In genomic region chr4:123398803-123399637, GRCh38 we compare ENCODE assay signal across 9 cellular contexts. TPM values are rescaled to one million over a fixed set of nuclear protein-coding genes. Genes with fewer than 3 reads are reported as not detected.
DNase-seq lines count a peak whose midpoint lies in the region; ATAC-seq, FAIRE-seq and TF ChIP-seq lines count a peak whose summit lies in the region.
"Had no signal": no experiment of that assay in that cellular context is flagged by ENCODE, and none has a peak within 500 bp of the region (broad histone marks: within the 10 kb centered on the region; RNA-seq: fewer than 3 reads in every experiment).

No MANE protein-coding gene starts in this region.

- intact Hi-C loops in kidney (cut with DNase I), result no loop called here

- H3K9ac ChIP-seq in KMS-11 (peak overlapping the region; percentile 90), kidney (ENCODE audit: low read length in 2 of 2) (peak overlapping the region; percentile 79 to 82)

- H3K27me3 ChIP-seq in KMS-11 (ENCODE audit: insufficient read depth, low read depth) (no peaks in the 10 kb centered on the region), bronchial epithelial cell (ENCODE audit: control insufficient read depth, insufficient read depth, low read length) (no peaks in the 10 kb centered on the region)

- TF ChIP-seq CTCF in KMS-11 (conservative IDR thresholded peaks at IDR 0.05; ENCODE audit: low read depth, low read length) (no peak), VCaP (conservative IDR thresholded peaks at IDR 0.05) (peak; percentile 39; the same call in 1 of the 2 replicates), bronchial epithelial cell (IDR thresholded peaks at IDR 0.05; ENCODE audit: insufficient read depth, low read length, severe bottlenecking) (peak; percentile 27), kidney (IDR thresholded peaks at IDR 0.05; ENCODE audit: borderline replicate concordance, extremely low read depth, insufficient read depth) (peak; percentile 15)

- peak overlapping the region; percentile 63 for H2AFZ ChIP-seq in KMS-11 (ENCODE audit: low read depth)

- H3K4me1 ChIP-seq in KMS-11 (ENCODE audit: low read depth, poor library complexity, severe bottlenecking) (peaks cover 27% of the 10 kb centered on the region), kidney (ENCODE audit: control insufficient read depth in 1 of 2, insufficient read depth in 1 of 2, low read depth in 1 of 2, low read length in 2 of 2) (peaks cover 6 to 9% of the 10 kb centered on the region in 2 donors)

- no peaks in the 10 kb centered on the region for H4K20me1 ChIP-seq in KMS-11 (ENCODE audit: insufficient read depth)

- H3K36me3 ChIP-seq in KMS-11 (ENCODE audit: insufficient read depth) (peaks cover 4% of the 10 kb centered on the region; the same call in 1 of the 2 replicates), bronchial epithelial cell (ENCODE audit: control insufficient read depth, insufficient read depth, low read length) (peaks cover 2% of the 10 kb centered on the region), kidney (ENCODE audit: control insufficient read depth in 1 of 2, insufficient read depth in 2 of 2, low read length in 2 of 2) (peaks cover 10 to 20% of the 10 kb centered on the region in 2 donors)

- H3K4me3 ChIP-seq in KMS-11 (IDR thresholded peaks at IDR 0.05; ENCODE audit: insufficient read depth, low read depth, low read length), result peak overlapping the region; percentile 50
- peak overlapping the region; percentile 74 for H3K4me3 ChIP-seq in bronchial epithelial cell (ENCODE audit: low read depth, low read length)
- H3K4me3 ChIP-seq in kidney (ENCODE audit: low read length in 2 of 2), result peak overlapping the region; percentile 84 to 99

- peak overlapping the region; percentile 75 for H3K27ac ChIP-seq in KMS-11
- peak overlapping the region; percentile 94 for H3K27ac ChIP-seq in VCaP
- H3K27ac ChIP-seq in kidney (ENCODE audit: low read depth in 2 of 2, low read length in 2 of 2), result peak overlapping the region; percentile 88 to 94

- no peaks in the 10 kb centered on the region for H3K9me3 ChIP-seq in kidney (ENCODE audit: control insufficient read depth in 1 of 2, low read length in 2 of 2)

- peak overlapping the region; percentile 81 for H3K4me2 ChIP-seq in KMS-11

- DNase-seq in DMS53 (lab: John Stamatoyannopoulos, UW) (peak; percentile 73), bronchial epithelial cell (ENCODE audit: low read depth) (peak; percentile 66), kidney (peak; percentile 90), NCI-H82 treated with DMSO at 0.1 percent for 48 hours (lab: John Stamatoyannopoulos, UW; ENCODE audit: unreplicated experiment) (no peak)
- DNase-seq in stimulated activated CD4-positive, alpha-beta T cell treated with anti-CD3 and anti-CD28 coated beads, Interleukin-12 subunit alpha, Interleukin-12 subunit beta, amount 100 ng/mL, for 48 hours (ENCODE audit: low read depth in 2 of 3, low spot score in 1 of 3), result peak; percentile 33 to 41 (median 34)

- no peak for FAIRE-seq in bronchial epithelial cell (lab: Jason Lieb, UNC)
- no peak for FAIRE-seq in kidney (lab: Jason Lieb, UNC)
- FAIRE-seq: islet of Langerhans had no signal

- ATAC-seq in GM21528 (IDR thresholded peaks at IDR 0.05; ENCODE audit: low FRiP score, unreplicated experiment), result peak; percentile 38

- H3K79me2 ChIP-seq in KMS-11 (ENCODE audit: insufficient read depth, low read depth), result peaks cover 44% of the 10 kb centered on the region

RNA-seq across cellular contexts. Expression of gene SPRY1, which starts 2.4 kb away (rescaled TPM):
- 3.2 and 3.3 TPM in 2 replicates for total RNA-seq in bronchial epithelial cell
- 134 TPM for total RNA-seq in kidney
- 18.3 TPM for polyA plus RNA-seq in kidney (ENCODE audit: insufficient read depth, low read depth, low replicate concordance)

Comparison
In these comparisons a context has a peak if more than half of its experiments do, and no peak if none do; other contexts are left out.
1. RNA of gene SPRY1, which starts 2.4 kb away (total RNA-seq): 134 TPM in kidney (single experiment); 3.2 to 3.3 TPM in bronchial epithelial cell; every median in the first group is over 10 times any median in the second.
2. Peak in every context shown above with its lines, with median percentiles within 50 percentile points of each other: H3K27ac ChIP-seq and H3K4me3 ChIP-seq.